In the genomic region with DNA sequence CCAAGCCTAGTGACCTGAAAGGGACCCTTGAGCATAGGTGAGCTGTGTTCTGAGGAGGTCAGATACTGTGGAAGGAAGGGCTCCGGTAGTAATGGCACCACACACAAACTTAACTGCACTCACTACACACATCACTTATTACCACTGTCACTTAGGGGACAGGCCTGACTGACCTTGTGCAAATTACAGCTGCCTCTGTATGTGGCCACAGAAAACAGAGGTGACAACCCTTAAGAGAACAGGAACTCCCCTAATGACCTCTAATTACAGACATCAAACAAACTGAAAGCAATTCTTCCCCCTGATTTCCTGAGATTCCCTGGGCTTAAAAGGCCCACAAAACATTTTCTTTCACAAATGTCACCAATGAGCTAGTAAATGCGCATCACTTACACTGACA, we compare ENCODE assay signal across 17 cellular contexts.
DNase-seq lines count a peak whose midpoint lies in the region; ATAC-seq, FAIRE-seq and TF ChIP-seq lines count a peak whose summit lies in the region.
"Had no signal": no experiment of that assay in that cellular context is flagged by ENCODE, and none has a peak within 500 bp of the region (broad histone marks: within the 10 kb centered on the region; RNA-seq: fewer than 3 reads in every experiment).

No MANE protein-coding gene starts in this region.

- H3F3A ChIP-seq in MM.1S (ENCODE audit: insufficient read depth, low read length), result 0 out of 2 replicates have a peak, but pooled peaks cover 5% of the 10 kb centered on the region

- peaks cover 7% of the 10 kb centered on the region; the same call in 1 of the 2 replicates for H3K27me3 ChIP-seq in MM.1S (replicated peaks; ENCODE audit: insufficient read depth, low read length)
- H3K27me3 ChIP-seq: gastrocnemius medialis, ovary, sigmoid colon had no signal

- H3K27ac Mint-ChIP-seq in chondrocyte (ENCODE audit: unreplicated experiment), result peak overlapping the region; percentile 43
- H3K27ac Mint-ChIP-seq in activated CD4-positive, alpha-beta T cell treated with anti-CD3 and anti-CD28 coated beads for 36 hours, result no peak overlapping the region
- H3K27ac Mint-ChIP-seq: activated naive CD8-positive, alpha-beta T cell; CD4-positive, alpha-beta memory T cell; dendritic cell treated with granulocyte-macrophage colony-stimulating factor and Interleukin-4, amounts not matched to agents 40 ng/mL and 50 ng/mL, for 4 days had no signal

- H3K4me3 ChIP-seq in A549 (no peak overlapping the region), MM.1S (ENCODE audit: low read length) (no peak overlapping the region)
- H3K4me3 ChIP-seq: gastrocnemius medialis, ovary, sigmoid colon had no signal

- H3K9me3 ChIP-seq in A549, result 0 out of 3 replicates have a peak, but pooled peaks cover 13% of the 10 kb centered on the region
- H3K9me3 ChIP-seq in MM.1S (replicated peaks; ENCODE audit: insufficient read depth, low read length), result no peaks in the 10 kb centered on the region
- H3K9me3 ChIP-seq: gastrocnemius medialis, ovary, sigmoid colon had no signal

- no peaks in the 10 kb centered on the region for H3K9me2 ChIP-seq in MM.1S (replicated peaks; ENCODE audit: insufficient read depth, low read length)

- CTCF ChIA-PET in A549 (lab: Yijun Ruan, JAX), result interaction anchor here (0.6 to 2.0 kb wide), 6 partner anchors 8 to 234 kb away, joined by 3 to 5 read pairs (median 4); no protein-coding TSS in a partner anchor
- CTCF ChIA-PET in activated CD4-positive, alpha-beta T cell treated with anti-CD3 and anti-CD28 coated beads for 36 hours (lab: Charles Lee), result interaction anchor here (0.7 to 1.2 kb wide), 2 partner anchors 8 to 1309 kb away, joined by 3 read pairs; no protein-coding TSS in a partner anchor

- TF ChIP-seq CTCF in A549 (IDR thresholded peaks at IDR 0.05), result no peak
- TF ChIP-seq CTCF in MM.1S (IDR thresholded peaks at IDR 0.05; ENCODE audit: low read length), result no peak
- no peak for TF ChIP-seq CTCF in chondrocyte (IDR thresholded peaks at IDR 0.05)

- POLR2A ChIA-PET in A549 (lab: Yijun Ruan, JAX), result no interaction called here
- POLR2A ChIA-PET in activated CD4-positive, alpha-beta T cell treated with anti-CD3 and anti-CD28 coated beads for 36 hours (lab: Charles Lee), result interaction anchor here (0.7 kb wide), 1 partner anchor 124 kb away, joined by 3 read pairs; no protein-coding TSS in a partner anchor

- FAIRE-seq in A549 (lab: Jason Lieb, UNC), result no peak
- FAIRE-seq: GM18507 had no signal

- H3K9me3 Mint-ChIP-seq in chondrocyte (ENCODE audit: low read depth), result peaks cover 4% of the 10 kb centered on the region
- H3K9me3 Mint-ChIP-seq in activated CD4-positive, alpha-beta T cell treated with anti-CD3 and anti-CD28 coated beads for 36 hours (ENCODE audit: low read depth), result peaks cover 6% of the 10 kb centered on the region

- H2AFZ ChIP-seq in MM.1S (ENCODE audit: low read length), result no peak overlapping the region

- peak overlapping the region; percentile 82 to 89 for H3K27ac ChIP-seq in A549
- H3K27ac ChIP-seq in MM.1S (ENCODE audit: low read length), result no peak overlapping the region
- H3K27ac ChIP-seq: gastrocnemius medialis, ovary, sigmoid colon had no signal

- no peaks in the 10 kb centered on the region for H3K36me3 Mint-ChIP-seq in chondrocyte (ENCODE audit: low read depth)
- no peaks in the 10 kb centered on the region for H3K36me3 Mint-ChIP-seq in activated CD4-positive, alpha-beta T cell treated with anti-CD3 and anti-CD28 coated beads for 36 hours (ENCODE audit: low read depth)
- H3K36me3 Mint-ChIP-seq: activated naive CD8-positive, alpha-beta T cell; CD4-positive, alpha-beta memory T cell had no signal

- no peak for TF ChIP-seq EP300 in A549 (IDR thresholded peaks at IDR 0.05)

- no peaks in the 10 kb centered on the region for H3K36me3 ChIP-seq in MM.1S (replicated peaks; ENCODE audit: insufficient read depth, low read length)
- H3K36me3 ChIP-seq: gastrocnemius medialis, ovary, sigmoid colon had no signal

- intact Hi-C loops in posterior vena cava (cut with DNase I), result no loop called here
- intact Hi-C loops in activated CD4-positive, alpha-beta T cell treated with anti-CD3 and anti-CD28 coated beads for 36 hours (cut with DNase I, micrococcal nuclease), result no loop called here

- DNase-seq in A549 (ENCODE audit: low read depth in 1 of 2, low spot score in 1 of 2) (no peak), MM.1S (peak; percentile 21), chondrocyte (ENCODE audit: low spot score) (no peak), posterior vena cava (ENCODE audit: low spot score) (no peak), OCI-M1 (lab: John Stamatoyannopoulos, UW) (no peak)
- no peak for DNase-seq in activated CD4-positive, alpha-beta T cell treated with anti-CD3 and anti-CD28 coated beads for 36 hours
- DNase-seq: CD4-positive, alpha-beta memory T cell; gastrocnemius medialis; NCI-H2029; NCI-H524; ovary; sigmoid colon had no signal

- TF ChIP-seq POLR2A in A549 (IDR thresholded peaks at IDR 0.05; ENCODE audit: low read length), result no peak

- peaks cover 53% of the 10 kb centered on the region for H3K4me1 Mint-ChIP-seq in chondrocyte (ENCODE audit: low read depth)
- H3K4me1 Mint-ChIP-seq in activated CD4-positive, alpha-beta T cell treated with anti-CD3 and anti-CD28 coated beads for 36 hours, result no peaks in the 10 kb centered on the region
- H3K4me1 Mint-ChIP-seq: CD4-positive, alpha-beta memory T cell had no signal

- H3K4me3 Mint-ChIP-seq in chondrocyte (ENCODE audit: unreplicated experiment), result no peak overlapping the region
- no peak overlapping the region for H3K4me3 Mint-ChIP-seq in activated CD4-positive, alpha-beta T cell treated with anti-CD3 and anti-CD28 coated beads for 36 hours
- H3K4me3 Mint-ChIP-seq: activated naive CD8-positive, alpha-beta T cell; CD4-positive, alpha-beta memory T cell; dendritic cell treated with granulocyte-macrophage colony-stimulating factor and Interleukin-4, amounts not matched to agents 40 ng/mL and 50 ng/mL, for 4 days had no signal

- no peak overlapping the region for H3K9ac ChIP-seq in MM.1S (ENCODE audit: low read length)

- H3K4me1 ChIP-seq in A549 (peaks cover 59% of the 10 kb centered on the region), MM.1S (ENCODE audit: low read length) (peaks cover 11% of the 10 kb centered on the region)
- H3K4me1 ChIP-seq: gastrocnemius medialis, sigmoid colon had no signal

- ATAC-seq in A549 (no peak), GM18907 (IDR thresholded peaks at IDR 0.05; ENCODE audit: unreplicated experiment) (peak; percentile 55), HG02840 (IDR thresholded peaks at IDR 0.05; ENCODE audit: low FRiP score, unreplicated experiment) (no peak)
- no peak for ATAC-seq in activated CD4-positive, alpha-beta T cell treated with anti-CD3 and anti-CD28 coated beads for 36 hours
- ATAC-seq: gastrocnemius medialis had no signal

- H3K27me3 Mint-ChIP-seq in chondrocyte (ENCODE audit: low read depth), result no peaks in the 10 kb centered on the region
- H3K27me3 Mint-ChIP-seq in activated CD4-positive, alpha-beta T cell treated with anti-CD3 and anti-CD28 coated beads for 36 hours, result no peaks in the 10 kb centered on the region
- H3K27me3 Mint-ChIP-seq: activated naive CD8-positive, alpha-beta T cell; dendritic cell treated with granulocyte-macrophage colony-stimulating factor and Interleukin-4, amounts not matched to agents 40 ng/mL and 50 ng/mL, for 4 days had no signal

- no peaks in the 10 kb centered on the region for H4K20me1 ChIP-seq in MM.1S (ENCODE audit: insufficient read depth, low read length)

- WGBS in A549 (ENCODE audit: missing lambda C conversion rate), result 100% methylated on average over 2 of the region's 2 CpGs

- H3K4me2 ChIP-seq in A549, result peak overlapping the region; percentile 60
- H3K4me2 ChIP-seq in MM.1S (ENCODE audit: low read depth, low read length), result no peak overlapping the region

- no peaks in the 10 kb centered on the region for H3K79me2 ChIP-seq in MM.1S (ENCODE audit: low read length)

- no peak for TF ChIP-seq RAD21 in A549 (conservative IDR thresholded peaks at IDR 0.05 in 1 of 2, IDR thresholded peaks at IDR 0.05 in 1 of 2)

TF ChIP-seq in A549, 52 proteins besides CTCF, POLR2A, EP300 and RAD21 (continues in another document):
- TF ChIP-seq, protein P1, sequence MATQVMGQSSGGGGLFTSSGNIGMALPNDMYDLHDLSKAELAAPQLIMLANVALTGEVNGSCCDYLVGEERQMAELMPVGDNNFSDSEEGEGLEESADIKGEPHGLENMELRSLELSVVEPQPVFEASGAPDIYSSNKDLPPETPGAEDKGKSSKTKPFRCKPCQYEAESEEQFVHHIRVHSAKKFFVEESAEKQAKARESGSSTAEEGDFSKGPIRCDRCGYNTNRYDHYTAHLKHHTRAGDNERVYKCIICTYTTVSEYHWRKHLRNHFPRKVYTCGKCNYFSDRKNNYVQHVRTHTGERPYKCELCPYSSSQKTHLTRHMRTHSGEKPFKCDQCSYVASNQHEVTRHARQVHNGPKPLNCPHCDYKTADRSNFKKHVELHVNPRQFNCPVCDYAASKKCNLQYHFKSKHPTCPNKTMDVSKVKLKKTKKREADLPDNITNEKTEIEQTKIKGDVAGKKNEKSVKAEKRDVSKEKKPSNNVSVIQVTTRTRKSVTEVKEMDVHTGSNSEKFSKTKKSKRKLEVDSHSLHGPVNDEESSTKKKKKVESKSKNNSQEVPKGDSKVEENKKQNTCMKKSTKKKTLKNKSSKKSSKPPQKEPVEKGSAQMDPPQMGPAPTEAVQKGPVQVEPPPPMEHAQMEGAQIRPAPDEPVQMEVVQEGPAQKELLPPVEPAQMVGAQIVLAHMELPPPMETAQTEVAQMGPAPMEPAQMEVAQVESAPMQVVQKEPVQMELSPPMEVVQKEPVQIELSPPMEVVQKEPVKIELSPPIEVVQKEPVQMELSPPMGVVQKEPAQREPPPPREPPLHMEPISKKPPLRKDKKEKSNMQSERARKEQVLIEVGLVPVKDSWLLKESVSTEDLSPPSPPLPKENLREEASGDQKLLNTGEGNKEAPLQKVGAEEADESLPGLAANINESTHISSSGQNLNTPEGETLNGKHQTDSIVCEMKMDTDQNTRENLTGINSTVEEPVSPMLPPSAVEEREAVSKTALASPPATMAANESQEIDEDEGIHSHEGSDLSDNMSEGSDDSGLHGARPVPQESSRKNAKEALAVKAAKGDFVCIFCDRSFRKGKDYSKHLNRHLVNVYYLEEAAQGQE (IDR thresholded peaks at IDR 0.05), result no peak
- TF ChIP-seq, protein P2, sequence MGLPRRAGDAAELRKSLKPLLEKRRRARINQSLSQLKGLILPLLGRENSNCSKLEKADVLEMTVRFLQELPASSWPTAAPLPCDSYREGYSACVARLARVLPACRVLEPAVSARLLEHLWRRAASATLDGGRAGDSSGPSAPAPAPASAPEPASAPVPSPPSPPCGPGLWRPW (IDR thresholded peaks at IDR 0.05), result no peak
